ENCODE assay signal across 22 cellular contexts in genomic region chr1:154711416-154711815, GRCh38.
"Had no signal": no experiment of that assay in that cellular context is flagged by ENCODE, and none has a peak within 500 bp of the region (broad histone marks: within the 10 kb centered on the region; RNA-seq: fewer than 3 reads in every experiment).

No MANE protein-coding gene starts in this region.

- ATAC-seq: HepG2, Panc1 had no signal

- H3K9ac ChIP-seq: SK-N-SH had no signal

- H3K27ac ChIP-seq: RWPE1 had no signal

- H3K36me3 ChIP-seq: MG63 had no signal

- H3K27me3 ChIP-seq: MG63 had no signal

- H3K9me2 ChIP-seq: SK-N-SH had no signal

- H3K4me3 ChIP-seq: MG63 had no signal

- DNase-seq: IMR-90, Karpas-422, KG1, MG63, NCI-H1092, NCI-H1105 treated with DMSO at 0.1 percent for 48 hours, NCI-H1417 treated with DMSO at 0.1 percent for 48 hours, NCI-H146, NCI-H1694 treated with DMSO at 0.1 percent for 48 hours, NCI-H1930, NCI-H2081, NCI-H2107, NCI-H2227 treated with DMSO at 0.1 percent for 48 hours, NCI-H524, NCI-H526 treated with DMSO at 0.1 percent for 48 hours, NCI-H774, SHP77, SK-N-SH, SW 1271 had no signal

- H3K4me2 ChIP-seq: SK-N-SH had no signal

- H3K9me3 ChIP-seq: MG63, SK-N-SH had no signal

- FAIRE-seq: HepG2 had no signal
